Comparison of ENCODE assay signal across 9 cellular contexts in the genomic region with DNA sequence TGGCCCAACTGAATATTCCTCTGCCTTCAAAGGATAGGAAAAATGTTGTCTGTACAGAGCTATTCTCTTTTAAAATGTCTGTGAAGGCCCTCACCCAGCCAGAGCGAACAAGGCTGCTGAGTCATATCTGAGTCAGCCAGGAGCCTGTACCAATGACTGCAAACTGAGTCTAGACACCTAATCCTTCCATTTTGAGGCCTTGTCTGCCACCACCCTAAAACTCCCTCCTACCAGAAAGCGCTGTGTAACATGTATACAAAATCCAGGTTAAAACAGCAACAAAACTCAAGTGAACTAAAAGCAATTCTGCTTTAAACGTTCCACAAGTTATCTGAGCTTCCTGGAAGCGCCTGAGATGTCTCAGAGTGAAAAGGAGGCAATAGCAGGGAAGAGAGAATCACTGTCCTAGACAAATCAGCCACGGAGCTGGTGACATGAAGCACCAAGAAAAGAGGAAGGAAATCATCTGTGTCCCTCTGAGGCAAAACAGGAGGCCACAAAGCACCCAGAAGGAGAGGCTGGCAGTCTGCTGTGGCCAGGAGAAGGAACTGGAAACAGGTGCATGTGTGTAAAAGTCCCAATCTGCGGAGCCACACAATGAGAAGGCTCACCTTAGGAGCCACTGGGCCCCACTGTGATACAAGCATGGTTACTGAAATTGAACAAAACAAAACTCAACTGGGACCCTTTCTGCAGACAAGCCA. TPM values are rescaled to one million over a fixed set of nuclear protein-coding genes. Genes with fewer than 3 reads are reported as not detected.
DNase-seq lines count a peak whose midpoint lies in the region; ATAC-seq and TF ChIP-seq lines count a peak whose summit lies in the region.
"Had no signal": no experiment of that assay in that cellular context is flagged by ENCODE, and none has a peak within 500 bp of the region (broad histone marks: within the 10 kb centered on the region; RNA-seq: fewer than 3 reads in every experiment).

No MANE protein-coding gene starts in this region.

- no peaks in the 10 kb centered on the region for H3K4me1 ChIP-seq in effector memory CD4-positive, alpha-beta T cell (ENCODE audit: control insufficient read depth, insufficient read depth, low read length, poor library complexity, severe bottlenecking)
- no peaks in the 10 kb centered on the region for H3K4me1 ChIP-seq in ascending aorta

- no peak for TF ChIP-seq CTCF in HFF-Myc (IDR thresholded peaks at IDR 0.05; ENCODE audit: low read depth, low read length, missing control alignments)
- no peak for TF ChIP-seq CTCF in NB4 (IDR thresholded peaks at IDR 0.05; ENCODE audit: low read depth, low read length)
- TF ChIP-seq CTCF in ascending aorta (IDR thresholded peaks at IDR 0.05) = no peak

- H3K4me1 Mint-ChIP-seq in activated naive CD8-positive, alpha-beta T cell treated with anti-CD3 and anti-CD28 coated beads, Interleukin-2, amount 50 U/mL, for 24 hours = peaks cover 42% of the 10 kb centered on the region

- peak overlapping the region; percentile 29 for H3K4me3 Mint-ChIP-seq in activated naive CD8-positive, alpha-beta T cell treated with anti-CD3 and anti-CD28 coated beads, Interleukin-2, amount 50 U/mL, for 24 hours

- no peaks in the 10 kb centered on the region for H3K27me3 ChIP-seq in effector memory CD4-positive, alpha-beta T cell (replicated peaks; ENCODE audit: control insufficient read depth, insufficient read depth, low read length, poor library complexity, severe bottlenecking)
- H3K27me3 ChIP-seq in ascending aorta = no peaks in the 10 kb centered on the region

- peaks cover 13% of the 10 kb centered on the region for H3K36me3 ChIP-seq in effector memory CD4-positive, alpha-beta T cell (ENCODE audit: control insufficient read depth, insufficient read depth, low read length)
- H3K36me3 ChIP-seq in ascending aorta = peaks cover 0 to 7% of the 10 kb centered on the region in 2 donors

- no peak for TF ChIP-seq POLR2A in NB4 (IDR thresholded peaks at IDR 0.05; ENCODE audit: extremely low read depth, insufficient read length)

- no peaks in the 10 kb centered on the region for H3K27me3 Mint-ChIP-seq in activated naive CD8-positive, alpha-beta T cell treated with anti-CD3 and anti-CD28 coated beads, Interleukin-2, amount 50 U/mL, for 24 hours

- H3K27ac ChIP-seq in effector memory CD4-positive, alpha-beta T cell (ENCODE audit: insufficient read depth, low read length, poor library complexity, severe bottlenecking) = no peak overlapping the region
- H3K27ac ChIP-seq in ascending aorta = no peak overlapping the region

- peak; percentile 42 for DNase-seq in HFF-Myc (ENCODE audit: extremely low read depth, low read depth)
- peak; percentile 90 for DNase-seq in NB4 (ENCODE audit: low read depth)
- DNase-seq in activated naive CD8-positive, alpha-beta T cell treated with anti-CD3 and anti-CD28 coated beads, Interleukin-2, amount 50 U/mL, for 24 hours = peak; percentile 45
- peak; percentile 28 for DNase-seq in mesenteric fat pad (ENCODE audit: low spot score)
- no peak for DNase-seq in effector memory CD4-positive, alpha-beta T cell
- no peak for DNase-seq in NCI-H2196 treated with DMSO at 0.1 percent for 48 hours (lab: John Stamatoyannopoulos, UW; ENCODE audit: unreplicated experiment)
- DNase-seq in ascending aorta (ENCODE audit: low spot score in 2 of 2) = no peak

- H3K36me3 Mint-ChIP-seq in activated naive CD8-positive, alpha-beta T cell treated with anti-CD3 and anti-CD28 coated beads, Interleukin-2, amount 50 U/mL, for 24 hours (ENCODE audit: low read depth) = peaks cover 8% of the 10 kb centered on the region

- H3K9me3 Mint-ChIP-seq in activated naive CD8-positive, alpha-beta T cell treated with anti-CD3 and anti-CD28 coated beads, Interleukin-2, amount 50 U/mL, for 24 hours = no peaks in the 10 kb centered on the region

- ATAC-seq in GM18502 (IDR thresholded peaks at IDR 0.05; ENCODE audit: poor library complexity, unreplicated experiment) = peak; percentile 74
- ATAC-seq in activated naive CD8-positive, alpha-beta T cell treated with anti-CD3 and anti-CD28 coated beads, Interleukin-2, amount 50 U/mL, for 24 hours = peak; percentile 94
- ATAC-seq: right cardiac atrium had no signal

- H3K9me3 ChIP-seq in effector memory CD4-positive, alpha-beta T cell (ENCODE audit: control insufficient read depth, low read length) = no peaks in the 10 kb centered on the region
- H3K9me3 ChIP-seq in ascending aorta = no peaks in the 10 kb centered on the region

- peak overlapping the region; percentile 87 for H3K27ac Mint-ChIP-seq in activated naive CD8-positive, alpha-beta T cell treated with anti-CD3 and anti-CD28 coated beads, Interleukin-2, amount 50 U/mL, for 24 hours

- intact Hi-C loops in ascending aorta (cut with DNase I) = no loop called here

- H3K4me3 ChIP-seq in HFF-Myc (replicated peaks; ENCODE audit: low read depth, low read length) (no peak overlapping the region), NB4 (ENCODE audit: low read depth, low read length) (no peak overlapping the region), ascending aorta (no peak overlapping the region)
- H3K4me3 ChIP-seq in effector memory CD4-positive, alpha-beta T cell (ENCODE audit: insufficient read depth, low read depth, low read length, poor library complexity, severe bottlenecking) = no peak overlapping the region

RNA-seq across cellular contexts. Expression of gene DHRS12, which starts 10.2 kb away (rescaled TPM):
- total RNA-seq in mesenteric fat pad = 14.8 TPM
- 7.9 TPM for total RNA-seq in ascending aorta

RNA-seq across cellular contexts. Expression of gene TMEM272, which starts 51.3 kb away (rescaled TPM):
- total RNA-seq in mesenteric fat pad (0.32 TPM), ascending aorta (not detected)

Comparison
In these comparisons a context has a peak if more than half of its experiments do, and no peak if none do; other contexts are left out.
1. DNase-seq: peak in HFF-Myc (single experiment), NB4 (single experiment), activated naive CD8-positive, alpha-beta T cell treated with anti-CD3 and anti-CD28 coated beads, Interleukin-2, amount 50 U/mL, for 24 hours (single experiment) and mesenteric fat pad (single experiment); none in effector memory CD4-positive, alpha-beta T cell (0 of 3), NCI-H2196 treated with DMSO at 0.1 percent for 48 hours (single experiment) and ascending aorta (0 of 2).